In genomic region chr19:11814707-11815050, GRCh38 we compare ENCODE assay signal across 8 cellular contexts. TPM values are rescaled to one million over a fixed set of nuclear protein-coding genes. Genes with fewer than 3 reads are reported as not detected.
DNase-seq lines count a peak whose midpoint lies in the region; ATAC-seq and TF ChIP-seq lines count a peak whose summit lies in the region.

No MANE protein-coding gene starts in this region.

- peaks cover 52% of the 10 kb centered on the region for H3K36me3 Mint-ChIP-seq in dendritic cell treated with granulocyte-macrophage colony-stimulating factor and Interleukin-4, amounts not matched to agents 40 ng/mL and 50 ng/mL, for 4 days (ENCODE audit: low read depth)

- H3K4me3 ChIP-seq in OCI-LY7 (ENCODE audit: low read depth, low read length, poor library complexity, severe bottlenecking) (peak overlapping the region; percentile 77), lung (peak overlapping the region; percentile 79), upper lobe of right lung (peak overlapping the region; percentile 86)

- H3K9me2 ChIP-seq in OCI-LY7 (ENCODE audit: insufficient read depth, low read length) = no peaks in the 10 kb centered on the region

- H4K20me1 ChIP-seq in OCI-LY7 (ENCODE audit: insufficient read depth, low read length) = no peaks in the 10 kb centered on the region

- H3K27ac Mint-ChIP-seq in dendritic cell treated with granulocyte-macrophage colony-stimulating factor and Interleukin-4, amounts not matched to agents 40 ng/mL and 50 ng/mL, for 4 days = peak overlapping the region; percentile 92

- H3K27me3 Mint-ChIP-seq in dendritic cell treated with granulocyte-macrophage colony-stimulating factor and Interleukin-4, amounts not matched to agents 40 ng/mL and 50 ng/mL, for 4 days = no peaks in the 10 kb centered on the region

- TF ChIP-seq CTCF in OCI-LY7 (conservative IDR thresholded peaks at IDR 0.05; ENCODE audit: low read length) (no peak), lung (IDR thresholded peaks at IDR 0.05; ENCODE audit: control extremely low read depth, extremely low read depth) (no peak), upper lobe of right lung (IDR thresholded peaks at IDR 0.05) (no peak)

- intact Hi-C loops in OCI-LY7 (cut with micrococcal nuclease; ENCODE audit: unreplicated experiment) = loop anchor here (1.0 kb wide), 1 partner anchor 16 kb away; the partner anchor contains the start of gene ZNF491
- intact Hi-C loops in dendritic cell treated with granulocyte-macrophage colony-stimulating factor and Interleukin-4, amounts not matched to agents 40 ng/mL and 50 ng/mL, for 4 days (cut with micrococcal nuclease) = loop anchor here (1.0 to 2.0 kb wide), 2 partner anchors 16 to 34 kb away; partner anchors contain the start of genes ZNF439 and ZNF491
- intact Hi-C loops in upper lobe of right lung (cut with DNase I) = no loop called here

- H3K27me3 ChIP-seq in lung (ENCODE audit: control insufficient read depth, insufficient read depth) = no peaks in the 10 kb centered on the region
- H3K27me3 ChIP-seq in upper lobe of right lung = no peaks in the 10 kb centered on the region

- H3K9me3 ChIP-seq in OCI-LY7 (ENCODE audit: low read length) (no peaks in the 10 kb centered on the region), lung (ENCODE audit: control insufficient read depth in 2 of 2, insufficient read depth in 1 of 2, low read length in 1 of 2) (no peaks in the 10 kb centered on the region), upper lobe of right lung (no peaks in the 10 kb centered on the region)

- no TSS peak for BruUV-seq in OCI-LY7 (replicated peaks; lab: Mats Ljungman, UMichigan)

- DNase-seq in OCI-LY7 (ENCODE audit: low spot score) (no peak), lung (ENCODE audit: low spot score) (no peak), upper lobe of right lung (no peak), H4 (ENCODE audit: low spot score) (no peak)

- 13 to 20% methylated on average over 13 of the region's 13 CpGs for WGBS in lung, 2 donors

- no peaks in the 10 kb centered on the region for H3K79me2 ChIP-seq in OCI-LY7 (ENCODE audit: insufficient read depth, low read depth, low read length)

- peak overlapping the region; percentile 76 for H3K4me2 ChIP-seq in OCI-LY7 (ENCODE audit: low read length)

- peak overlapping the region; percentile 90 for H3K4me3 Mint-ChIP-seq in dendritic cell treated with granulocyte-macrophage colony-stimulating factor and Interleukin-4, amounts not matched to agents 40 ng/mL and 50 ng/mL, for 4 days

- ATAC-seq in GM18907 (IDR thresholded peaks at IDR 0.05; ENCODE audit: unreplicated experiment) (peak; percentile 23), lung (ENCODE audit: insufficient read depth, low FRiP score) (peak; percentile 25), upper lobe of right lung (peak; percentile 7), HG02759 (IDR thresholded peaks at IDR 0.05; ENCODE audit: unreplicated experiment) (no peak), GM21381 (IDR thresholded peaks at IDR 0.05; ENCODE audit: unreplicated experiment) (no peak)

- peak overlapping the region; percentile 93; the same call in 1 of the 2 replicates for H2AFZ ChIP-seq in OCI-LY7 (ENCODE audit: low read length)

- H3K4me1 ChIP-seq in OCI-LY7 (ENCODE audit: insufficient read depth, low read length, poor library complexity, severe bottlenecking) (peaks cover 11% of the 10 kb centered on the region), lung (ENCODE audit: control insufficient read depth in 2 of 2, insufficient read depth in 2 of 2, low read length in 2 of 2) (peaks cover 2 to 3% of the 10 kb centered on the region in 2 donors), upper lobe of right lung (peaks cover 9% of the 10 kb centered on the region)

- no peaks in the 10 kb centered on the region for H3K36me3 ChIP-seq in OCI-LY7 (ENCODE audit: insufficient read depth, low read length)
- peaks cover 0 to 3% of the 10 kb centered on the region in 2 donors for H3K36me3 ChIP-seq in lung (ENCODE audit: control insufficient read depth in 2 of 2, insufficient read depth in 2 of 2, low read length in 2 of 2)
- H3K36me3 ChIP-seq in upper lobe of right lung = no peaks in the 10 kb centered on the region

- peaks cover 23% of the 10 kb centered on the region for H3K4me1 Mint-ChIP-seq in dendritic cell treated with granulocyte-macrophage colony-stimulating factor and Interleukin-4, amounts not matched to agents 40 ng/mL and 50 ng/mL, for 4 days (ENCODE audit: low read depth)

- POLR2A ChIA-PET in OCI-LY7 (lab: Charles Lee) = no interaction called here

- H3K27ac ChIP-seq in OCI-LY7 (ENCODE audit: low read depth, low read length, poor library complexity, severe bottlenecking) (no peak overlapping the region), lung (ENCODE audit: low read depth in 1 of 2, low read length in 1 of 2) (peak overlapping the region; percentile 89 to 94), upper lobe of right lung (peak overlapping the region; percentile 93)

- H3K9me3 Mint-ChIP-seq in dendritic cell treated with granulocyte-macrophage colony-stimulating factor and Interleukin-4, amounts not matched to agents 40 ng/mL and 50 ng/mL, for 4 days = peaks cover 32% of the 10 kb centered on the region

- CTCF ChIA-PET in OCI-LY7 (lab: Charles Lee; ENCODE audit: unreplicated experiment) = interaction anchor here (0.5 kb wide), 1 partner anchor 252 kb away, joined by 5 read pairs; no protein-coding TSS in a partner anchor

RNA-seq across cellular contexts. Expression of gene ZNF440, which starts 0.6 kb away (rescaled TPM):
- 7.5 and 7.9 TPM in 2 replicates for total RNA-seq in OCI-LY7 (2014; rRNA removed; shearing (Covaris generic))
- total RNA-seq in OCI-LY7 (2022) = 15.2 and 16.6 TPM in 2 replicates
- 10 to 100 TPM; 25.7 to 42.0 TPM for total RNA-seq in lung
- polyA plus RNA-seq in lung = 1 to 10 TPM; 5.2 to 9.3 TPM
- total RNA-seq in upper lobe of right lung = 12.4 TPM
- 5.5 and 6.2 TPM in 2 replicates for total RNA-seq in H4 (2014; rRNA removed; shearing (Covaris generic))

RNA-seq across cellular contexts. Expression of gene ZNF491, which starts 16.4 kb away (rescaled TPM):
- total RNA-seq in OCI-LY7 (2014; rRNA removed; shearing (Covaris generic)) = 1.2 and 2.0 TPM in 2 replicates
- total RNA-seq in OCI-LY7 (2022) (6.2 and 7.9 TPM in 2 replicates), lung (1 to 10 TPM; 2.5 to 4.9 TPM), upper lobe of right lung (1.9 TPM)
- 1 to 10 TPM in 1 of 2 donors, under 1 TPM in 1; 0.54 to 1.1 TPM for polyA plus RNA-seq in lung
- not detected in 2 replicates for total RNA-seq in H4 (2014; rRNA removed; shearing (Covaris generic))

RNA-seq across cellular contexts. Expression of gene ZNF439, which starts 33.8 kb away (rescaled TPM):
- total RNA-seq in OCI-LY7 (2014; rRNA removed; shearing (Covaris generic)) = 38.1 and 40.2 TPM in 2 replicates
- total RNA-seq in OCI-LY7 (2022) (33.8 and 45.5 TPM in 2 replicates), lung (10 to 100 TPM in 1 of 2 donors, 1 to 10 TPM in 1; 8.4 to 21.7 TPM), upper lobe of right lung (9.4 TPM)
- 1 to 10 TPM; 2.5 to 7.5 TPM for polyA plus RNA-seq in lung
- total RNA-seq in H4 (2014; rRNA removed; shearing (Covaris generic)) = 0.47 and 0.56 TPM in 2 replicates

RNA-seq across cellular contexts. Expression of gene ZNF441, which starts 47.9 kb away (rescaled TPM):
- total RNA-seq in OCI-LY7 (2014; rRNA removed; shearing (Covaris generic)) = 10.8 and 14.5 TPM in 2 replicates
- total RNA-seq in OCI-LY7 (2022) (8.4 and 11.1 TPM in 2 replicates), lung (10 to 100 TPM in 1 of 2 donors, 1 to 10 TPM in 1; 9.4 to 26.4 TPM), upper lobe of right lung (10.0 TPM)
- polyA plus RNA-seq in lung = 1 to 10 TPM; 3.7 to 3.8 TPM
- total RNA-seq in H4 (2014; rRNA removed; shearing (Covaris generic)) = 1.5 and 3.3 TPM in 2 replicates

Comparison
In these comparisons a context has a peak if more than half of its experiments do, and no peak if none do; other contexts are left out.
1. ATAC-seq: peak in GM18907 (single experiment), lung (single experiment) and upper lobe of right lung (single experiment); none in HG02759 (single experiment) and GM21381 (single experiment).
2. Peak in every context shown above with its lines, with median percentiles within 50 percentile points of each other: H3K4me3 ChIP-seq.